In genomic region chr18:80239830-80240229, GRCh38 we compare ENCODE assay signal across 26 cellular contexts. TPM values are rescaled to one million over a fixed set of nuclear protein-coding genes. Genes with fewer than 3 reads are reported as not detected.
"Had no signal": no experiment of that assay in that cellular context is flagged by ENCODE, and none has a peak within 500 bp of the region (broad histone marks: within the 10 kb centered on the region; RNA-seq: fewer than 3 reads in every experiment).

No MANE protein-coding gene starts in this region.

- H3K9me3 ChIP-seq: breast epithelium, Peyer's patch, SJSA1 had no signal

- H3K27ac ChIP-seq: breast epithelium, KMS-11, Peyer's patch, SJSA1 had no signal

- H3K9me3 Mint-ChIP-seq: activated naive CD4-positive, alpha-beta T cell treated with anti-CD3 and anti-CD28 coated beads, Interleukin-2, amount 50 U/mL, for 24 hours had no signal

- H3K4me1 ChIP-seq: breast epithelium, Peyer's patch, SJSA1 had no signal

- H3K36me3 ChIP-seq: breast epithelium, Peyer's patch, SJSA1 had no signal

- H3K27me3 ChIP-seq: breast epithelium, Peyer's patch, SJSA1 had no signal

- H3K4me3 Mint-ChIP-seq: activated naive CD4-positive, alpha-beta T cell treated with anti-CD3 and anti-CD28 coated beads, Interleukin-2, amount 50 U/mL, for 24 hours; IgD-negative memory B cell; T-helper 17 cell; WTC11 had no signal

- H3K4me2 ChIP-seq: KMS-11 had no signal

- H3K9ac ChIP-seq: KMS-11 had no signal

- H3K27ac Mint-ChIP-seq: activated naive CD4-positive, alpha-beta T cell treated with anti-CD3 and anti-CD28 coated beads, Interleukin-2, amount 50 U/mL, for 24 hours; IgD-negative memory B cell; T-helper 17 cell; WTC11 had no signal

- H3K4me3 ChIP-seq: breast epithelium, Peyer's patch, SJSA1 had no signal

- H3K4me1 Mint-ChIP-seq: activated naive CD4-positive, alpha-beta T cell treated with anti-CD3 and anti-CD28 coated beads, Interleukin-2, amount 50 U/mL, for 24 hours; IgD-negative memory B cell had no signal

- H3K36me3 Mint-ChIP-seq: activated naive CD4-positive, alpha-beta T cell treated with anti-CD3 and anti-CD28 coated beads, Interleukin-2, amount 50 U/mL, for 24 hours; IgD-negative memory B cell had no signal

- DNase-seq: activated CD4-positive, alpha-beta T cell treated with anti-CD3 and anti-CD28 coated beads for 48 hours; activated CD4-positive, alpha-beta T cell treated with anti-CD3 and anti-CD28 coated beads, Interleukin-2, amount 50 U/mL, for 48 hours; activated CD4-positive, CD25-positive, alpha-beta regulatory T cell treated with anti-CD3 and anti-CD28 coated beads, Interleukin-2, amount 50 U/mL, for 72 hours; activated CD8-positive, alpha-beta memory T cell treated with anti-CD3 and anti-CD28 coated beads, Interleukin-2, amount 50 U/mL, for 48 hours; activated effector memory CD4-positive, alpha-beta T cell treated with Interleukin-2 at 50 U/mL for 16 hours; activated naive CD4-positive, alpha-beta T cell; activated T-cell treated with anti-CD3 and anti-CD28 coated beads, Interleukin-2, amount 50 U/mL, for 1 hour; aorta; caudate nucleus; NCI-H1092; NCI-H1417; NCI-H1930; NCI-H2107; NCI-H2171 treated with DMSO at 0.1 percent for 48 hours; NCI-H345; NCI-H510A treated with DMSO at 0.1 percent for 48 hours; Peyer's patch; SHP77; T-helper 17 cell; T-helper 9 cell had no signal

RNA-seq across cellular contexts. Expression of gene PARD6G, which starts 7.5 kb away (rescaled TPM):
- polyA plus RNA-seq: IgD-negative memory B cell had no signal
